17 cellular contexts compared by ENCODE assay signal in genomic region chr14:103209054-103209453, GRCh38.
A peak's percentile ranks its signal among the peaks of the same experiment; 100 is the strongest.
DNase-seq lines count a peak whose midpoint lies in the region; FAIRE-seq and TF ChIP-seq lines count a peak whose summit lies in the region.
"Had no signal": no experiment of that assay in that cellular context is flagged by ENCODE, and none has a peak within 500 bp of the region (broad histone marks: within the 10 kb centered on the region; RNA-seq: fewer than 3 reads in every experiment).

No MANE protein-coding gene starts in this region.

- H3K4me3 Mint-ChIP-seq in neural crest cell = peak overlapping the region; percentile 54
- H3K4me3 Mint-ChIP-seq in activated CD4-positive, alpha-beta T cell treated with anti-CD3 and anti-CD28 coated beads, Interleukin-2, amount 10 ng/mL, durations not matched to agents 7 days and 5 days = no peak overlapping the region
- H3K4me3 Mint-ChIP-seq: B cell, natural killer cell had no signal

- H3K9me3 Mint-ChIP-seq in neural crest cell = peaks cover 5% of the 10 kb centered on the region
- peaks cover 14% of the 10 kb centered on the region for H3K9me3 Mint-ChIP-seq in activated CD4-positive, alpha-beta T cell treated with anti-CD3 and anti-CD28 coated beads, Interleukin-2, amount 10 ng/mL, durations not matched to agents 7 days and 5 days

- peaks cover 2% of the 10 kb centered on the region for H3K36me3 Mint-ChIP-seq in neural crest cell (ENCODE audit: low read depth)
- H3K36me3 Mint-ChIP-seq in activated CD4-positive, alpha-beta T cell treated with anti-CD3 and anti-CD28 coated beads, Interleukin-2, amount 10 ng/mL, durations not matched to agents 7 days and 5 days (ENCODE audit: low read depth) = peaks cover 6% of the 10 kb centered on the region

- H3K4me3 ChIP-seq in AG04450 (ENCODE audit: low read depth, low read length) (no peak overlapping the region), epithelial cell of proximal tubule (ENCODE audit: low read depth, low read length) (peak overlapping the region; percentile 72)

- H3K4me1 Mint-ChIP-seq in neural crest cell = peaks cover 13% of the 10 kb centered on the region
- peaks cover 2% of the 10 kb centered on the region for H3K4me1 Mint-ChIP-seq in activated CD4-positive, alpha-beta T cell treated with anti-CD3 and anti-CD28 coated beads, Interleukin-2, amount 10 ng/mL, durations not matched to agents 7 days and 5 days
- H3K4me1 Mint-ChIP-seq: B cell, natural killer cell had no signal

- H3K27ac ChIP-seq in AG04450 (ENCODE audit: low read depth, low read length) = no peak overlapping the region
- H3K27ac ChIP-seq: foreskin keratinocyte had no signal

- FAIRE-seq in GM12891 (lab: Jason Lieb, UNC) = no peak

- POLR2A ChIA-PET in AG04450 (lab: Yijun Ruan, JAX) = interaction anchor here (0.6 kb wide), 1 partner anchor 374 kb away, joined by 5 read pairs; no protein-coding TSS in a partner anchor
- POLR2A ChIA-PET in activated CD4-positive, alpha-beta T cell treated with anti-CD3 and anti-CD28 coated beads, Interleukin-2, amount 10 ng/mL, durations not matched to agents 7 days and 5 days (lab: Charles Lee) = no interaction called here

- H3K27ac Mint-ChIP-seq in neural crest cell (ENCODE audit: unreplicated experiment) = no peak overlapping the region
- H3K27ac Mint-ChIP-seq in activated CD4-positive, alpha-beta T cell treated with anti-CD3 and anti-CD28 coated beads, Interleukin-2, amount 10 ng/mL, durations not matched to agents 7 days and 5 days = no peak overlapping the region
- H3K27ac Mint-ChIP-seq: activated naive CD4-positive, alpha-beta T cell treated with anti-CD3 and anti-CD28 coated beads, Interleukin-2, amount 50 U/mL, for 72 hours; B cell; natural killer cell had no signal

- no peak for DNase-seq in AG04450 (ENCODE audit: low read depth, low spot score)
- DNase-seq in HuH-7.5 (ENCODE audit: low spot score) = peak; percentile 59
- no peak for DNase-seq in epithelial cell of proximal tubule (ENCODE audit: low read depth)
- no peak for DNase-seq in neural crest cell (ENCODE audit: low read depth, low spot score)
- no peak for DNase-seq in GM12891 (ENCODE audit: insufficient read length, low spot score)
- no peak for DNase-seq in islet precursor cell
- no peak for DNase-seq in activated CD4-positive, alpha-beta T cell treated with anti-CD3 and anti-CD28 coated beads, Interleukin-2, amount 10 ng/mL, durations not matched to agents 7 days and 5 days
- no peak for DNase-seq in T1000 (lab: John Stamatoyannopoulos, UW)
- DNase-seq: foreskin keratinocyte; kidney glomerular epithelial cell; natural killer cell; NCI-H1417 treated with DMSO at 0.1 percent for 48 hours; NCI-H526 treated with DMSO at 0.1 percent for 48 hours; Right ventricle myocardium superior; stimulated activated CD4-positive, alpha-beta T cell treated with anti-CD3 and anti-CD28 coated beads, Interleukin-12 subunit alpha, Interleukin-12 subunit beta, amount 100 ng/mL, for 4 hours had no signal

- TF ChIP-seq CTCF in AG04450 (IDR thresholded peaks at IDR 0.05; ENCODE audit: low read depth, low read length) (peak; percentile 27; the same call in 1 of the 2 replicates), epithelial cell of proximal tubule (conservative IDR thresholded peaks at IDR 0.05; ENCODE audit: low read depth, low read length) (peak; percentile 43), neural crest cell (conservative IDR thresholded peaks at IDR 0.05) (peak; percentile 25)

- TF ChIP-seq POLR2A in GM12891 (IDR thresholded peaks at IDR 0.05; ENCODE audit: low read depth, low read length) = no peak

- H3K27me3 Mint-ChIP-seq in neural crest cell (ENCODE audit: low read depth) = peaks cover 62% of the 10 kb centered on the region
- peaks cover 37% of the 10 kb centered on the region for H3K27me3 Mint-ChIP-seq in activated CD4-positive, alpha-beta T cell treated with anti-CD3 and anti-CD28 coated beads, Interleukin-2, amount 10 ng/mL, durations not matched to agents 7 days and 5 days

- H3K9me3 ChIP-seq in AG04450 (ENCODE audit: control insufficient read depth, insufficient read depth, low read length) = peaks cover 21% of the 10 kb centered on the region

- peaks cover 8% of the 10 kb centered on the region for H3K27me3 ChIP-seq in AG04450 (ENCODE audit: control insufficient read depth, insufficient read depth, low read length)

- CTCF ChIA-PET in AG04450 (lab: Charles Lee) = no interaction called here
- CTCF ChIA-PET in activated CD4-positive, alpha-beta T cell treated with anti-CD3 and anti-CD28 coated beads, Interleukin-2, amount 10 ng/mL, durations not matched to agents 7 days and 5 days (lab: Charles Lee) = interaction anchor here (1.3 kb wide), 1 partner anchor 104 kb away, joined by 3 read pairs; no protein-coding TSS in a partner anchor

TF ChIP-seq in GM12891, 5 proteins besides CTCF, POLR2A, EP300 and RAD21:
- TF ChIP-seq SPI1 (IDR thresholded peaks at IDR 0.05; ENCODE audit: low read depth, low read length) (no peak), PAX5 (IDR thresholded peaks at IDR 0.05; ENCODE audit: insufficient read depth, low read length, severe bottlenecking) (no peak), TAF1 (IDR thresholded peaks at IDR 0.05; ENCODE audit: low read depth, low read length) (no peak)
